Comparison of ENCODE assay signal across 1 cellular context in genomic region chr6:31081872-31082271, GRCh38.
TF ChIP-seq lines count a peak whose summit lies in the region.

No MANE protein-coding gene starts in this region.

TF ChIP-seq in GM23338, 12 proteins besides CTCF, POLR2A, EP300 and RAD21 (continued from another document):
- TF ChIP-seq, protein P1, sequence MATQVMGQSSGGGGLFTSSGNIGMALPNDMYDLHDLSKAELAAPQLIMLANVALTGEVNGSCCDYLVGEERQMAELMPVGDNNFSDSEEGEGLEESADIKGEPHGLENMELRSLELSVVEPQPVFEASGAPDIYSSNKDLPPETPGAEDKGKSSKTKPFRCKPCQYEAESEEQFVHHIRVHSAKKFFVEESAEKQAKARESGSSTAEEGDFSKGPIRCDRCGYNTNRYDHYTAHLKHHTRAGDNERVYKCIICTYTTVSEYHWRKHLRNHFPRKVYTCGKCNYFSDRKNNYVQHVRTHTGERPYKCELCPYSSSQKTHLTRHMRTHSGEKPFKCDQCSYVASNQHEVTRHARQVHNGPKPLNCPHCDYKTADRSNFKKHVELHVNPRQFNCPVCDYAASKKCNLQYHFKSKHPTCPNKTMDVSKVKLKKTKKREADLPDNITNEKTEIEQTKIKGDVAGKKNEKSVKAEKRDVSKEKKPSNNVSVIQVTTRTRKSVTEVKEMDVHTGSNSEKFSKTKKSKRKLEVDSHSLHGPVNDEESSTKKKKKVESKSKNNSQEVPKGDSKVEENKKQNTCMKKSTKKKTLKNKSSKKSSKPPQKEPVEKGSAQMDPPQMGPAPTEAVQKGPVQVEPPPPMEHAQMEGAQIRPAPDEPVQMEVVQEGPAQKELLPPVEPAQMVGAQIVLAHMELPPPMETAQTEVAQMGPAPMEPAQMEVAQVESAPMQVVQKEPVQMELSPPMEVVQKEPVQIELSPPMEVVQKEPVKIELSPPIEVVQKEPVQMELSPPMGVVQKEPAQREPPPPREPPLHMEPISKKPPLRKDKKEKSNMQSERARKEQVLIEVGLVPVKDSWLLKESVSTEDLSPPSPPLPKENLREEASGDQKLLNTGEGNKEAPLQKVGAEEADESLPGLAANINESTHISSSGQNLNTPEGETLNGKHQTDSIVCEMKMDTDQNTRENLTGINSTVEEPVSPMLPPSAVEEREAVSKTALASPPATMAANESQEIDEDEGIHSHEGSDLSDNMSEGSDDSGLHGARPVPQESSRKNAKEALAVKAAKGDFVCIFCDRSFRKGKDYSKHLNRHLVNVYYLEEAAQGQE (IDR thresholded peaks at IDR 0.05; ENCODE audit: unreplicated experiment): no peak
